ENCODE assay signal across 14 cellular contexts in genomic region chr7:137983308-137984008, GRCh38. TPM values are rescaled to one million over a fixed set of nuclear protein-coding genes. Genes with fewer than 3 reads are reported as not detected.
DNase-seq lines count a peak whose midpoint lies in the region; ATAC-seq and TF ChIP-seq lines count a peak whose summit lies in the region.
"Had no signal": no experiment of that assay in that cellular context is flagged by ENCODE, and none has a peak within 500 bp of the region (broad histone marks: within the 10 kb centered on the region; RNA-seq: fewer than 3 reads in every experiment).

No MANE protein-coding gene starts in this region.

- H2AFZ ChIP-seq in mesenchymal stem cell (ENCODE audit: low read depth, low read length), result no peak overlapping the region

- H2BK120ac ChIP-seq in mesenchymal stem cell (ENCODE audit: low read depth, low read length), result no peak overlapping the region

- TF ChIP-seq POLR2A in testis (IDR thresholded peaks at IDR 0.05), result no peak

- 97% methylated on average over 12 of the region's 12 CpGs for WGBS in mesenchymal stem cell
- WGBS in testis, 2 donors, result 57 to 59% methylated on average over 12 of the region's 12 CpGs

- H4K91ac ChIP-seq in mesenchymal stem cell (ENCODE audit: low read length), result peak overlapping the region; percentile 28

- H3K4me1 ChIP-seq in mesenchymal stem cell (ENCODE audit: control insufficient read depth, insufficient read depth, low read depth, low read length), result peaks cover 34% of the 10 kb centered on the region
- H3K4me1 ChIP-seq in testis, result peaks cover 56% of the 10 kb centered on the region

- no peak overlapping the region for H3K27ac ChIP-seq in mesenchymal stem cell (ENCODE audit: low read length, poor library complexity, severe bottlenecking)
- H3K27ac ChIP-seq in testis, result peak overlapping the region; percentile 4 to 76
- H3K27ac ChIP-seq: HL-60 had no signal

- peak overlapping the region in 1 of 2 experiments; percentile 18 for H2BK12ac ChIP-seq in mesenchymal stem cell (ENCODE audit: low read length in 2 of 2)

- ATAC-seq in GM19455 (IDR thresholded peaks at IDR 0.05; ENCODE audit: unreplicated experiment), result no peak
- ATAC-seq: esophagus mucosa, SK-N-SH treated with all-trans-retinoic acid at 6 μM for 48 hours had no signal

- H3K9ac ChIP-seq in mesenchymal stem cell (ENCODE audit: low read length), result peak overlapping the region; percentile 30

- DNase-seq in NCI-H2081 (lab: John Stamatoyannopoulos, UW) (peak; percentile 32 to 80), dermis blood vessel endothelial cell (peak; percentile 56), mesenchymal stem cell (no peak), testis (peak; percentile 56), DMS53 treated with DMSO at 0.1 percent for 48 hours (lab: John Stamatoyannopoulos, UW; ENCODE audit: unreplicated experiment) (no peak), AG08395 (ENCODE audit: low spot score) (no peak), NCI-H1092 (lab: John Stamatoyannopoulos, UW) (no peak)
- DNase-seq: immature natural killer cell; stimulated activated CD4-positive, alpha-beta T cell treated with anti-CD3 and anti-CD28 coated beads, Interleukin-2, amount 100 ng/mL, for 48 hours; stimulated activated naive CD4-positive, alpha-beta T cell treated with Interleukin-2 at 50 U/mL for 16 hours had no signal

- H3K4me3 ChIP-seq in mesenchymal stem cell (ENCODE audit: insufficient read depth in 1 of 2, low read depth in 1 of 2, low read length in 2 of 2), result no peak overlapping the region
- H3K4me3 ChIP-seq in testis, result no peak overlapping the region

- H3K4me2 ChIP-seq in mesenchymal stem cell (ENCODE audit: low read length, poor library complexity, severe bottlenecking), result no peak overlapping the region

- no peak overlapping the region for H3K18ac ChIP-seq in mesenchymal stem cell (ENCODE audit: low read depth in 1 of 2, low read length in 2 of 2)

- H2BK15ac ChIP-seq in mesenchymal stem cell (ENCODE audit: low read depth, poor library complexity, severe bottlenecking), result no peak overlapping the region

- H3K36me3 ChIP-seq in mesenchymal stem cell (ENCODE audit: control insufficient read depth in 1 of 2, insufficient read depth in 2 of 2, low read depth in 1 of 2, low read length in 2 of 2), result peaks cover 6 to 10% of the 10 kb centered on the region in 2 experiments
- no peaks in the 10 kb centered on the region for H3K36me3 ChIP-seq in testis (ENCODE audit: low read depth, missing control alignments)

- H3K23ac ChIP-seq in mesenchymal stem cell (ENCODE audit: low read length in 2 of 2), result no peak overlapping the region

- H3K27me3 ChIP-seq in mesenchymal stem cell (ENCODE audit: control insufficient read depth in 1 of 2, insufficient read depth in 1 of 2, low read length in 2 of 2) (no peaks in the 10 kb centered on the region), testis (no peaks in the 10 kb centered on the region)

- H3K4ac ChIP-seq in mesenchymal stem cell (ENCODE audit: low read depth in 1 of 2, low read length in 2 of 2), result no peak overlapping the region

- H2BK5ac ChIP-seq in mesenchymal stem cell (ENCODE audit: low read depth, low read length, poor library complexity, severe bottlenecking), result no peak overlapping the region

- H4K8ac ChIP-seq in mesenchymal stem cell (ENCODE audit: low read length), result no peak overlapping the region

- H3K79me1 ChIP-seq in mesenchymal stem cell (replicated peaks; ENCODE audit: low read length, poor library complexity, severe bottlenecking), result no peaks in the 10 kb centered on the region

- no peak overlapping the region for H3K14ac ChIP-seq in mesenchymal stem cell (ENCODE audit: low read length in 2 of 2)

- H3K9me3 ChIP-seq in mesenchymal stem cell (ENCODE audit: control insufficient read depth, low read length) (no peaks in the 10 kb centered on the region), testis (no peaks in the 10 kb centered on the region)

- intact Hi-C loops in testis (cut with DNase I; ENCODE audit: low total_unique reads), result no loop called here

- peak overlapping the region; percentile 55 for H2AK5ac ChIP-seq in mesenchymal stem cell (ENCODE audit: low read length, severe bottlenecking)

- no peak for TF ChIP-seq CTCF in testis (IDR thresholded peaks at IDR 0.05)

RNA-seq across cellular contexts. Expression of gene CREB3L2, which starts 18.4 kb away (rescaled TPM):
- 32.2 and 34.5 TPM in 2 replicates for total RNA-seq in dermis blood vessel endothelial cell
- 52.7 TPM for polyA plus RNA-seq in mesenchymal stem cell (2013, experiment 1 of 2)
- polyA plus RNA-seq in mesenchymal stem cell (2013, experiment 2 of 2), result 51.1 TPM
- 10 to 100 TPM; 23.4 to 23.9 TPM for total RNA-seq in testis
- 22.0 TPM for polyA plus RNA-seq in testis (ENCODE audit: insufficient read depth, low read depth, low replicate concordance)

Comparison
In these comparisons a context has a peak if more than half of its experiments do, and no peak if none do; other contexts are left out.
1. DNase-seq: peak in NCI-H2081 (2 of 2), dermis blood vessel endothelial cell (single experiment) and testis (single experiment); none in mesenchymal stem cell (single experiment), DMS53 treated with DMSO at 0.1 percent for 48 hours (single experiment), AG08395 (single experiment) and NCI-H1092 (single experiment).